Comparison of ENCODE assay signal across 18 cellular contexts in genomic region chr7:135653285-135654080, GRCh38. TPM values are rescaled to one million over a fixed set of nuclear protein-coding genes. Genes with fewer than 3 reads are reported as not detected.
A peak's percentile ranks its signal among the peaks of the same experiment; 100 is the strongest.
DNase-seq lines count a peak whose midpoint lies in the region; TF ChIP-seq lines count a peak whose summit lies in the region.
"Had no signal": no experiment of that assay in that cellular context is flagged by ENCODE, and none has a peak within 500 bp of the region (broad histone marks: within the 10 kb centered on the region; RNA-seq: fewer than 3 reads in every experiment).

No MANE protein-coding gene starts in this region.

- no peak overlapping the region for H3K27ac ChIP-seq in smooth muscle cell (ENCODE audit: low read depth)
- H3K27ac ChIP-seq: foreskin keratinocyte, lower lobe of right lung, stomach, uterus had no signal

- DNase-seq in NCI-H510A treated with DMSO at 0.1 percent for 48 hours (lab: John Stamatoyannopoulos, UW) (peak; percentile 42), NCI-H510A (lab: John Stamatoyannopoulos, UW) (no peak), SHP77 (lab: John Stamatoyannopoulos, UW) (peak; percentile 62 to 65), iris pigment epithelial cell (ENCODE audit: low read depth) (peak; percentile 31), smooth muscle cell (lab: John Stamatoyannopoulos, UW; ENCODE audit: unreplicated experiment) (no peak), cerebellum (ENCODE audit: low spot score) (no peak)
- DNase-seq in activated naive CD4-positive, alpha-beta T cell treated with anti-CD3 and anti-CD28 coated beads, Interleukin-2, amount 10 ng/mL, durations not matched to agents 7 days and 5 days, result no peak
- DNase-seq in activated CD4-positive, alpha-beta memory T cell treated with anti-CD3 and anti-CD28 coated beads, Interleukin-2, amount 10 ng/mL, durations not matched to agents 7 days and 5 days, result no peak
- DNase-seq: activated CD8-positive, alpha-beta T cell treated with anti-CD3 and anti-CD28 coated beads, Interleukin-2, amount 10 ng/mL, durations not matched to agents 7 days and 5 days; C1 segment of cervical spinal cord; foreskin keratinocyte; lower lobe of right lung; naive thymus-derived CD8-positive, alpha-beta T cell; NCI-H1048; NCI-H446 treated with DMSO at 0.1 percent for 48 hours; PC-3; stomach; uterus had no signal

- H3K36me3 ChIP-seq in smooth muscle cell (ENCODE audit: low read depth), result peaks cover under 1% of the 10 kb centered on the region
- H3K36me3 ChIP-seq: uterus had no signal

- peak overlapping the region; percentile 18 for H3K4me2 ChIP-seq in smooth muscle cell

- no peak overlapping the region for H3K4me3 Mint-ChIP-seq in activated naive CD4-positive, alpha-beta T cell treated with anti-CD3 and anti-CD28 coated beads, Interleukin-2, amount 10 ng/mL, durations not matched to agents 7 days and 5 days
- H3K4me3 Mint-ChIP-seq in activated CD4-positive, alpha-beta memory T cell treated with anti-CD3 and anti-CD28 coated beads, Interleukin-2, amount 10 ng/mL, durations not matched to agents 7 days and 5 days, result no peak overlapping the region
- H3K4me3 Mint-ChIP-seq: activated CD8-positive, alpha-beta T cell treated with anti-CD3 and anti-CD28 coated beads, Interleukin-2, amount 10 ng/mL, durations not matched to agents 7 days and 5 days; naive thymus-derived CD8-positive, alpha-beta T cell had no signal

- H3K27me3 ChIP-seq in smooth muscle cell (ENCODE audit: low read depth), result no peaks in the 10 kb centered on the region
- H3K27me3 ChIP-seq: foreskin keratinocyte, stomach, uterus had no signal

- peaks cover 2% of the 10 kb centered on the region for H3K36me3 Mint-ChIP-seq in activated naive CD4-positive, alpha-beta T cell treated with anti-CD3 and anti-CD28 coated beads, Interleukin-2, amount 10 ng/mL, durations not matched to agents 7 days and 5 days
- peaks cover 3% of the 10 kb centered on the region for H3K36me3 Mint-ChIP-seq in activated CD4-positive, alpha-beta memory T cell treated with anti-CD3 and anti-CD28 coated beads, Interleukin-2, amount 10 ng/mL, durations not matched to agents 7 days and 5 days (ENCODE audit: low read depth)

- no peak overlapping the region for H3K9ac ChIP-seq in smooth muscle cell (ENCODE audit: low read depth)

- H3K4me1 Mint-ChIP-seq in activated naive CD4-positive, alpha-beta T cell treated with anti-CD3 and anti-CD28 coated beads, Interleukin-2, amount 10 ng/mL, durations not matched to agents 7 days and 5 days, result no peaks in the 10 kb centered on the region
- H3K4me1 Mint-ChIP-seq in activated CD4-positive, alpha-beta memory T cell treated with anti-CD3 and anti-CD28 coated beads, Interleukin-2, amount 10 ng/mL, durations not matched to agents 7 days and 5 days, result no peaks in the 10 kb centered on the region
- H3K4me1 Mint-ChIP-seq: naive thymus-derived CD8-positive, alpha-beta T cell had no signal

- WGBS in smooth muscle cell (ENCODE audit: low lambda C conversion rate), result 78% methylated on average over 12 of the region's 12 CpGs

- no peaks in the 10 kb centered on the region for H3K9me3 Mint-ChIP-seq in activated naive CD4-positive, alpha-beta T cell treated with anti-CD3 and anti-CD28 coated beads, Interleukin-2, amount 10 ng/mL, durations not matched to agents 7 days and 5 days
- no peaks in the 10 kb centered on the region for H3K9me3 Mint-ChIP-seq in activated CD4-positive, alpha-beta memory T cell treated with anti-CD3 and anti-CD28 coated beads, Interleukin-2, amount 10 ng/mL, durations not matched to agents 7 days and 5 days
- H3K9me3 Mint-ChIP-seq: naive thymus-derived CD8-positive, alpha-beta T cell had no signal

- POLR2A ChIA-PET in activated CD4-positive, alpha-beta memory T cell treated with anti-CD3 and anti-CD28 coated beads, Interleukin-2, amount 10 ng/mL, durations not matched to agents 7 days and 5 days (lab: Charles Lee), result no interaction called here

- H3K27ac Mint-ChIP-seq in activated naive CD4-positive, alpha-beta T cell treated with anti-CD3 and anti-CD28 coated beads, Interleukin-2, amount 10 ng/mL, durations not matched to agents 7 days and 5 days, result no peak overlapping the region
- H3K27ac Mint-ChIP-seq in activated CD4-positive, alpha-beta memory T cell treated with anti-CD3 and anti-CD28 coated beads, Interleukin-2, amount 10 ng/mL, durations not matched to agents 7 days and 5 days, result no peak overlapping the region
- H3K27ac Mint-ChIP-seq: activated CD8-positive, alpha-beta T cell treated with anti-CD3 and anti-CD28 coated beads, Interleukin-2, amount 10 ng/mL, durations not matched to agents 7 days and 5 days had no signal

- no peaks in the 10 kb centered on the region for H3K4me1 ChIP-seq in smooth muscle cell (ENCODE audit: low read depth)
- H3K4me1 ChIP-seq: foreskin keratinocyte, lower lobe of right lung, stomach, uterus had no signal

- H4K20me1 ChIP-seq in smooth muscle cell (ENCODE audit: low read depth), result no peaks in the 10 kb centered on the region

- TF ChIP-seq CTCF in smooth muscle cell (IDR thresholded peaks at IDR 0.05; ENCODE audit: borderline replicate concordance, insufficient read depth, poor library complexity, severe bottlenecking), result no peak

- H3K79me2 ChIP-seq in smooth muscle cell (ENCODE audit: low read depth), result no peaks in the 10 kb centered on the region

- no peaks in the 10 kb centered on the region for H3F3A ChIP-seq in smooth muscle cell (ENCODE audit: low read depth)

- H3K9me3 ChIP-seq in smooth muscle cell (replicated peaks; ENCODE audit: low read depth), result no peaks in the 10 kb centered on the region
- H3K9me3 ChIP-seq: lower lobe of right lung, stomach, uterus had no signal

- H3K27me3 Mint-ChIP-seq in activated naive CD4-positive, alpha-beta T cell treated with anti-CD3 and anti-CD28 coated beads, Interleukin-2, amount 10 ng/mL, durations not matched to agents 7 days and 5 days, result no peaks in the 10 kb centered on the region
- H3K27me3 Mint-ChIP-seq in activated CD4-positive, alpha-beta memory T cell treated with anti-CD3 and anti-CD28 coated beads, Interleukin-2, amount 10 ng/mL, durations not matched to agents 7 days and 5 days, result no peaks in the 10 kb centered on the region
- H3K27me3 Mint-ChIP-seq: naive thymus-derived CD8-positive, alpha-beta T cell had no signal

- H3K4me3 ChIP-seq in smooth muscle cell, result no peak overlapping the region
- H3K4me3 ChIP-seq: lower lobe of right lung, stomach, uterus had no signal

- CTCF ChIA-PET in activated naive CD4-positive, alpha-beta T cell treated with anti-CD3 and anti-CD28 coated beads, Interleukin-2, amount 10 ng/mL, durations not matched to agents 7 days and 5 days (lab: Charles Lee), result interaction anchor here (0.8 kb wide), 1 partner anchor 8 kb away, joined by 3 read pairs; no protein-coding TSS in a partner anchor
- CTCF ChIA-PET in activated CD4-positive, alpha-beta memory T cell treated with anti-CD3 and anti-CD28 coated beads, Interleukin-2, amount 10 ng/mL, durations not matched to agents 7 days and 5 days (lab: Charles Lee), result no interaction called here

- H2AFZ ChIP-seq in smooth muscle cell (ENCODE audit: low read depth), result no peak overlapping the region

RNA-seq across cellular contexts. Expression of gene STMP1, which starts 8.8 kb away (rescaled TPM):
- total RNA-seq in smooth muscle cell (26.6 and 28.7 TPM in 2 replicates), cerebellum (36.2 TPM)
- 72.1 and 76.8 TPM in 2 replicates for polyA plus RNA-seq in smooth muscle cell
- total RNA-seq in activated CD4-positive, alpha-beta memory T cell treated with anti-CD3 and anti-CD28 coated beads, Interleukin-2, amount 10 ng/mL, durations not matched to agents 7 days and 5 days, result 10 to 100 TPM; 19.7 to 20.5 TPM

Comparison
In these comparisons a context has a peak if more than half of its experiments do, and no peak if none do; other contexts are left out.
1. DNase-seq: peak in NCI-H510A treated with DMSO at 0.1 percent for 48 hours (single experiment), SHP77 (2 of 2) and iris pigment epithelial cell (single experiment); none in NCI-H510A (single experiment), smooth muscle cell (single experiment), cerebellum (single experiment), activated naive CD4-positive, alpha-beta T cell treated with anti-CD3 and anti-CD28 coated beads, Interleukin-2, amount 10 ng/mL, durations not matched to agents 7 days and 5 days (single experiment) and activated CD4-positive, alpha-beta memory T cell treated with anti-CD3 and anti-CD28 coated beads, Interleukin-2, amount 10 ng/mL, durations not matched to agents 7 days and 5 days (single experiment).